Comparison of ENCODE assay signal across 9 cellular contexts in genomic region chr4:37976513-37976912, GRCh38. TPM values are rescaled to one million over a fixed set of nuclear protein-coding genes. Genes with fewer than 3 reads are reported as not detected.
A peak's percentile ranks its signal among the peaks of the same experiment; 100 is the strongest.
DNase-seq lines count a peak whose midpoint lies in the region; ATAC-seq and TF ChIP-seq lines count a peak whose summit lies in the region.
"Had no signal": no experiment of that assay in that cellular context is flagged by ENCODE, and none has a peak within 500 bp of the region (broad histone marks: within the 10 kb centered on the region; RNA-seq: fewer than 3 reads in every experiment).

No MANE protein-coding gene starts in this region.

- H3K9ac ChIP-seq in GM23248 = peak overlapping the region; percentile 54

- DNase-seq in GM23248 (peak; percentile 34), heart left ventricle (no peak), skeletal muscle cell (ENCODE audit: low read depth) (no peak), posterior vena cava (ENCODE audit: low spot score) (no peak), NCI-H2227 treated with DMSO at 0.1 percent for 48 hours (lab: John Stamatoyannopoulos, UW) (no peak), NCI-H1105 treated with DMSO at 0.1 percent for 48 hours (lab: John Stamatoyannopoulos, UW) (no peak)

- H3K9me2 ChIP-seq in GM23248 (ENCODE audit: insufficient read depth) = no peaks in the 10 kb centered on the region

- peak overlapping the region; percentile 35 for H3K4me2 ChIP-seq in GM23248 (ENCODE audit: unreplicated experiment)

- no peak overlapping the region for H3K27ac ChIP-seq in GM23248
- H3K27ac ChIP-seq in heart left ventricle = peak overlapping the region; percentile 91 to 99 (median 98)

- intact Hi-C loops in heart left ventricle (cut with DNase I) (loop anchor here in 9 of 10 donors (2.0 to 10.0 kb wide), 13 partner anchors 56 to 292 kb away; partner anchors contain the start of genes PGM2 (in 6 of the 9), TBC1D1 (in 5 of the 9) and RELL1 (in 1 of the 9)), posterior vena cava (cut with DNase I) (loop anchor here in 1 of 2 donors (10.0 kb wide), 1 partner anchor 82 kb away; the partner anchor contains the start of gene TBC1D1)

- H3K9me3 ChIP-seq in GM23248 (ENCODE audit: low read depth) (no peaks in the 10 kb centered on the region), heart left ventricle (no peaks in the 10 kb centered on the region)

- no peaks in the 10 kb centered on the region for H4K20me1 ChIP-seq in GM23248 (ENCODE audit: insufficient read depth)

- TF ChIP-seq POLR2A in heart left ventricle (IDR thresholded peaks at IDR 0.05) = no peak

- H3F3A ChIP-seq in GM23248 (ENCODE audit: insufficient read depth) = peaks cover 15% of the 10 kb centered on the region

- H3K27me3 ChIP-seq in GM23248 (replicated peaks; ENCODE audit: insufficient read depth) (no peaks in the 10 kb centered on the region), heart left ventricle (no peaks in the 10 kb centered on the region)

- H3K4me3 ChIP-seq in GM23248 (peak overlapping the region; percentile 54), WI38 (ENCODE audit: low read depth, low read length) (peak overlapping the region; percentile 46), heart left ventricle (peak overlapping the region; percentile 32 to 97 (median 92)), skeletal muscle cell (ENCODE audit: low read depth, low read length) (peak overlapping the region; percentile 72)

- 50 to 55% methylated on average over 3 of the region's 3 CpGs for WGBS in GM23248 (ENCODE audit: low coverage in 1 of 2, low lambda C conversion rate in 2 of 2, missing lambda C conversion rate in 2 of 2), 2 experiments
- 38 to 43% (median 41%) methylated on average over 3 of the region's 3 CpGs for WGBS in heart left ventricle, 4 donors

- H3K36me3 ChIP-seq in GM23248 (ENCODE audit: low read depth) (no peaks in the 10 kb centered on the region), heart left ventricle (no peaks in the 10 kb centered on the region)

- in situ Hi-C loops in GM23248 (cut with MboI) = no loop called here

- peaks cover 31% of the 10 kb centered on the region for H3K79me2 ChIP-seq in GM23248 (ENCODE audit: insufficient read depth)

- ATAC-seq in heart left ventricle (no peak), HG02571 (IDR thresholded peaks at IDR 0.05; ENCODE audit: unreplicated experiment) (no peak)

- H3K4me1 ChIP-seq in GM23248 (ENCODE audit: insufficient read depth) = peaks cover 9% of the 10 kb centered on the region
- peaks cover 0 to 48% (median 21%) of the 10 kb centered on the region in 12 donors for H3K4me1 ChIP-seq in heart left ventricle

- TF ChIP-seq CTCF in WI38 (IDR thresholded peaks at IDR 0.05; ENCODE audit: low read depth, low read length) (no peak), heart left ventricle (IDR thresholded peaks at IDR 0.05) (no peak)

- H2AFZ ChIP-seq in GM23248 = peak overlapping the region; percentile 83

RNA-seq across cellular contexts. Expression of gene PTTG2, which starts 16.3 kb away (rescaled TPM):
- total RNA-seq in GM23248 (2014; rRNA removed; shearing (Covaris generic)) = not detected in 2 replicates
- polyA plus RNA-seq in GM23248 (2016; fragmentation: Nextera tagmentation; extraction: Ambion mirVana) (not detected in 2 replicates), heart left ventricle (1 to 10 TPM in 1 of 2 donors, under 1 TPM in 1; 0.88 to 1.2 TPM)
- total RNA-seq in heart left ventricle (1 to 10 TPM in 4 of 9 donors, under 1 TPM in 2, not detected in 3; 0.48 to 2.3 (median 1.0) TPM), posterior vena cava (1 to 10 TPM; 2.5 to 2.6 TPM)
- total RNA-seq: NCI-H460 had no signal
